In genomic region chr12:104737113-104737512, GRCh38 we compare ENCODE assay signal across 18 cellular contexts.
DNase-seq lines count a peak whose midpoint lies in the region; ATAC-seq, FAIRE-seq and TF ChIP-seq lines count a peak whose summit lies in the region.
"Had no signal": no experiment of that assay in that cellular context is flagged by ENCODE, and none has a peak within 500 bp of the region (broad histone marks: within the 10 kb centered on the region; RNA-seq: fewer than 3 reads in every experiment).

No MANE protein-coding gene starts in this region.

- H3K36me3 Mint-ChIP-seq in T-helper 2 cell treated with Interferon-gamma antibody and Interleukin-4, amounts not matched to agents 5 μg/mL and 100 μg/mL, for 36 hours (ENCODE audit: low read depth), result peaks cover 9% of the 10 kb centered on the region
- no peaks in the 10 kb centered on the region for H3K36me3 Mint-ChIP-seq in endodermal cell (ENCODE audit: low read depth)
- H3K36me3 Mint-ChIP-seq in osteocyte (ENCODE audit: unreplicated experiment), result no peaks in the 10 kb centered on the region

- H3K4me1 ChIP-seq in endodermal cell (ENCODE audit: control insufficient read depth, insufficient read depth, low read length), result peaks cover 4% of the 10 kb centered on the region

- no peak overlapping the region for H3K27ac ChIP-seq in endodermal cell (ENCODE audit: low read depth, low read length)
- H3K27ac ChIP-seq: C4-2B, suprapubic skin had no signal

- FAIRE-seq in RCC 7860 (lab: Jason Lieb, UNC), result no peak
- FAIRE-seq: HTR-8/SVneo had no signal

- peaks cover 82% of the 10 kb centered on the region for H3K4me1 Mint-ChIP-seq in T-helper 2 cell treated with Interferon-gamma antibody and Interleukin-4, amounts not matched to agents 5 μg/mL and 100 μg/mL, for 36 hours (ENCODE audit: low read depth)
- peaks cover 14% of the 10 kb centered on the region for H3K4me1 Mint-ChIP-seq in endodermal cell
- peaks cover 61% of the 10 kb centered on the region for H3K4me1 Mint-ChIP-seq in osteocyte (ENCODE audit: unreplicated experiment)

- no peaks in the 10 kb centered on the region for H3K27me3 Mint-ChIP-seq in T-helper 2 cell treated with Interferon-gamma antibody and Interleukin-4, amounts not matched to agents 5 μg/mL and 100 μg/mL, for 36 hours (ENCODE audit: low read depth)
- H3K27me3 Mint-ChIP-seq in endodermal cell (ENCODE audit: insufficient read depth) (no peaks in the 10 kb centered on the region), osteocyte (ENCODE audit: unreplicated experiment) (no peaks in the 10 kb centered on the region)

- H3K36me3 ChIP-seq in endodermal cell (ENCODE audit: control insufficient read depth, insufficient read depth, low read length), result no peaks in the 10 kb centered on the region
- H3K36me3 ChIP-seq: suprapubic skin had no signal

- H3K27me3 ChIP-seq in endodermal cell (ENCODE audit: control insufficient read depth, insufficient read depth, low read length, poor library complexity, severe bottlenecking), result no peaks in the 10 kb centered on the region
- H3K27me3 ChIP-seq: suprapubic skin had no signal

- no peak for DNase-seq in T-helper 2 cell treated with Interferon-gamma antibody and Interleukin-4, amounts not matched to agents 5 μg/mL and 100 μg/mL, for 36 hours (ENCODE audit: low spot score)
- DNase-seq in T-helper 2 cell (no peak), NB4 (ENCODE audit: low read depth) (peak; percentile 31), endodermal cell (no peak), osteocyte (ENCODE audit: extremely low spot score, unreplicated experiment) (no peak), RCC 7860 (ENCODE audit: low spot score) (no peak)
- DNase-seq in stimulated activated CD4-positive, alpha-beta T cell treated with anti-CD3 and anti-CD28 coated beads, Interleukin-4, amount 100 ng/mL, for 1 hour, result no peak
- DNase-seq: activated CD4-positive, alpha-beta T cell treated with anti-CD3 and anti-CD28 coated beads, Interleukin-2, amount 50 U/mL, for 1 hour; activated T-cell treated with anti-CD3 and anti-CD28 coated beads, Interleukin-2, amount 50 U/mL, for 4 hours; effector CD4-positive, alpha-beta T cell; left ventricle myocardium superior; mucosa of descending colon; NCI-H69; PC-3 had no signal

- no peak for ATAC-seq in HG02870 (IDR thresholded peaks at IDR 0.05; ENCODE audit: unreplicated experiment)
- ATAC-seq: activated T-cell treated with anti-CD3 and anti-CD28 coated beads, Interleukin-2, amount 50 U/mL, for 4 hours; left ventricle myocardium superior; mucosa of descending colon; PC-3 had no signal

- H3K9me3 ChIP-seq in endodermal cell (ENCODE audit: control insufficient read depth, low read length), result no peaks in the 10 kb centered on the region
- H3K9me3 ChIP-seq: mucosa of descending colon, suprapubic skin had no signal

- no peaks in the 10 kb centered on the region for H3K9me3 Mint-ChIP-seq in T-helper 2 cell treated with Interferon-gamma antibody and Interleukin-4, amounts not matched to agents 5 μg/mL and 100 μg/mL, for 36 hours
- no peaks in the 10 kb centered on the region for H3K9me3 Mint-ChIP-seq in endodermal cell
- no peaks in the 10 kb centered on the region for H3K9me3 Mint-ChIP-seq in osteocyte (ENCODE audit: unreplicated experiment)
- H3K9me3 Mint-ChIP-seq: activated T-cell treated with anti-CD3 and anti-CD28 coated beads, Interleukin-2, amount 50 U/mL, for 4 hours had no signal

- 88 to 90% methylated on average over 7 of the region's 7 CpGs for WGBS in endodermal cell (ENCODE audit: insufficient coverage in 1 of 2, insufficient read length in 1 of 2), 2 experiments

- TF ChIP-seq POLR2A in NB4 (IDR thresholded peaks at IDR 0.05; ENCODE audit: extremely low read depth, insufficient read length), result no peak

- H3K4me3 Mint-ChIP-seq in T-helper 2 cell treated with Interferon-gamma antibody and Interleukin-4, amounts not matched to agents 5 μg/mL and 100 μg/mL, for 36 hours, result no peak overlapping the region
- H3K4me3 Mint-ChIP-seq in endodermal cell (no peak overlapping the region), osteocyte (ENCODE audit: unreplicated experiment) (no peak overlapping the region)
- H3K4me3 Mint-ChIP-seq: activated T-cell treated with anti-CD3 and anti-CD28 coated beads, Interleukin-2, amount 50 U/mL, for 4 hours had no signal

- peak overlapping the region; percentile 22 for H3K27ac Mint-ChIP-seq in T-helper 2 cell treated with Interferon-gamma antibody and Interleukin-4, amounts not matched to agents 5 μg/mL and 100 μg/mL, for 36 hours
- H3K27ac Mint-ChIP-seq in endodermal cell (peak overlapping the region; percentile 15), osteocyte (ENCODE audit: unreplicated experiment) (peak overlapping the region; percentile 84)

- H3K4me3 ChIP-seq in NB4 (ENCODE audit: low read depth, low read length) (no peak overlapping the region), endodermal cell (ENCODE audit: low read length) (no peak overlapping the region)
- H3K4me3 ChIP-seq: mucosa of descending colon, suprapubic skin had no signal

- H3K9ac ChIP-seq in endodermal cell (ENCODE audit: extremely low read depth, low read length, poor library complexity, severe bottlenecking), result no peak overlapping the region

- no peak for TF ChIP-seq CTCF in NB4 (IDR thresholded peaks at IDR 0.05; ENCODE audit: low read depth, low read length)
- no peak for TF ChIP-seq CTCF in endodermal cell (conservative IDR thresholded peaks at IDR 0.05)
- no peak for TF ChIP-seq CTCF in osteocyte (IDR thresholded peaks at IDR 0.05)

Comparison
In these comparisons a context has a peak if more than half of its experiments do, and no peak if none do; other contexts are left out.
1. H3K27ac Mint-ChIP-seq: peak in every context shown above with its lines; median percentile 84 in osteocyte; 22 in T-helper 2 cell treated with Interferon-gamma antibody and Interleukin-4, amounts not matched to agents 5 μg/mL and 100 μg/mL, for 36 hours; 15 in endodermal cell.